ENCODE assay signal across 1 cellular context in genomic region chr11:122748968-122749687, GRCh38.
TF ChIP-seq lines count a peak whose summit lies in the region.

No MANE protein-coding gene starts in this region.

TF ChIP-seq in IMR-90, 13 proteins besides CTCF, POLR2A, EP300 and RAD21 (continued from another document):
- TF ChIP-seq RCOR1 (IDR thresholded peaks at IDR 0.05; ENCODE audit: insufficient replicate concordance, low read length) (no peak), MXI1 (IDR thresholded peaks at IDR 0.05; ENCODE audit: borderline replicate concordance, low read depth, low read length) (no peak), BHLHE40 (IDR thresholded peaks at IDR 0.05; ENCODE audit: low read depth, low read length) (peak; percentile 21; the same call in 1 of the 2 replicates)
